ENCODE assay signal across 17 cellular contexts in genomic region chr21:44392916-44393315, GRCh38.
"Had no signal": no experiment of that assay in that cellular context is flagged by ENCODE, and none has a peak within 500 bp of the region (broad histone marks: within the 10 kb centered on the region; RNA-seq: fewer than 3 reads in every experiment).

No MANE protein-coding gene starts in this region.

- H3K9me3 Mint-ChIP-seq: activated naive CD8-positive, alpha-beta T cell treated with anti-CD3 and anti-CD28 coated beads, Interleukin-2, amount 50 U/mL, for 24 hours; activated T-helper 1 cell treated with anti-CD3 and anti-CD28 coated beads, Interleukin-12 subunit alpha, Interleukin-12 subunit beta, Interleukin-2, Interleukin-4 antibody, amounts not matched to agents 30 ng/mL and 10 ng/mL and 1 ng/mL, durations not matched to agents 14 hours and 24 hours and 36 hours; dendritic cell treated with granulocyte-macrophage colony-stimulating factor and Interleukin-4, amounts not matched to agents 40 ng/mL and 50 ng/mL, for 4 days; natural killer cell treated with Interleukin-12 subunit alpha and Interleukin-12 subunit beta and Interleukin-15 and Interleukin-18, amount 100 ng/mL, for 72 hours; stimulated activated effector memory CD8-positive, alpha-beta T cell treated with anti-CD3 and anti-CD28 coated beads, Interleukin-12 subunit alpha, Interleukin-12 subunit beta, amount 100 ng/mL, for 72 hours had no signal

- H3K4me3 Mint-ChIP-seq: activated CD4-positive, alpha-beta T cell treated with anti-CD3 and anti-CD28 coated beads, Interleukin-2, amount 10 ng/mL, durations not matched to agents 7 days and 5 days; activated naive CD4-positive, alpha-beta T cell treated with anti-CD3 and anti-CD28 coated beads for 36 hours; activated naive CD8-positive, alpha-beta T cell treated with anti-CD3 and anti-CD28 coated beads, Interleukin-2, amount 50 U/mL, for 24 hours; activated T-helper 1 cell treated with anti-CD3 and anti-CD28 coated beads, Interleukin-12 subunit alpha, Interleukin-12 subunit beta, Interleukin-2, Interleukin-4 antibody, amounts not matched to agents 30 ng/mL and 10 ng/mL and 1 ng/mL, durations not matched to agents 14 hours and 24 hours and 36 hours; dendritic cell treated with granulocyte-macrophage colony-stimulating factor and Interleukin-4, amounts not matched to agents 40 ng/mL and 50 ng/mL, for 4 days; natural killer cell treated with Interleukin-12 subunit alpha and Interleukin-12 subunit beta and Interleukin-15 and Interleukin-18, amount 100 ng/mL, for 72 hours; stimulated activated effector memory CD8-positive, alpha-beta T cell treated with anti-CD3 and anti-CD28 coated beads, Interleukin-12 subunit alpha, Interleukin-12 subunit beta, amount 100 ng/mL, for 72 hours had no signal

- H3K36me3 ChIP-seq: breast epithelium, right lobe of liver had no signal

- H3K4me1 ChIP-seq: breast epithelium, psoas muscle, right lobe of liver had no signal

- H3K4me1 Mint-ChIP-seq: activated naive CD8-positive, alpha-beta T cell treated with anti-CD3 and anti-CD28 coated beads, Interleukin-2, amount 50 U/mL, for 24 hours; stimulated activated effector memory CD8-positive, alpha-beta T cell treated with anti-CD3 and anti-CD28 coated beads, Interleukin-12 subunit alpha, Interleukin-12 subunit beta, amount 100 ng/mL, for 72 hours had no signal

- H3K27ac ChIP-seq: breast epithelium, psoas muscle, right lobe of liver, spleen had no signal

- H3K27ac Mint-ChIP-seq: activated CD4-positive, alpha-beta T cell treated with anti-CD3 and anti-CD28 coated beads, Interleukin-2, amount 10 ng/mL, durations not matched to agents 7 days and 5 days; activated naive CD4-positive, alpha-beta T cell treated with anti-CD3 and anti-CD28 coated beads for 36 hours; activated naive CD8-positive, alpha-beta T cell treated with anti-CD3 and anti-CD28 coated beads, Interleukin-2, amount 50 U/mL, for 24 hours; activated T-helper 1 cell treated with anti-CD3 and anti-CD28 coated beads, Interleukin-12 subunit alpha, Interleukin-12 subunit beta, Interleukin-2, Interleukin-4 antibody, amounts not matched to agents 30 ng/mL and 10 ng/mL and 1 ng/mL, durations not matched to agents 14 hours and 24 hours and 36 hours; natural killer cell treated with Interleukin-12 subunit alpha and Interleukin-12 subunit beta and Interleukin-15 and Interleukin-18, amount 100 ng/mL, for 72 hours; stimulated activated effector memory CD8-positive, alpha-beta T cell treated with anti-CD3 and anti-CD28 coated beads, Interleukin-12 subunit alpha, Interleukin-12 subunit beta, amount 100 ng/mL, for 72 hours had no signal

- H3K36me3 Mint-ChIP-seq: natural killer cell treated with Interleukin-12 subunit alpha and Interleukin-12 subunit beta and Interleukin-15 and Interleukin-18, amount 100 ng/mL, for 72 hours; stimulated activated effector memory CD8-positive, alpha-beta T cell treated with anti-CD3 and anti-CD28 coated beads, Interleukin-12 subunit alpha, Interleukin-12 subunit beta, amount 100 ng/mL, for 72 hours had no signal

- ATAC-seq: activated naive CD8-positive, alpha-beta T cell treated with anti-CD3 and anti-CD28 coated beads, Interleukin-2, amount 50 U/mL, for 24 hours; natural killer cell treated with Interleukin-12 subunit alpha and Interleukin-12 subunit beta and Interleukin-15 and Interleukin-18, amount 100 ng/mL, for 72 hours; psoas muscle; right lobe of liver; stimulated activated effector memory CD8-positive, alpha-beta T cell treated with anti-CD3 and anti-CD28 coated beads, Interleukin-12 subunit alpha, Interleukin-12 subunit beta, amount 100 ng/mL, for 72 hours had no signal

- H3K27me3 Mint-ChIP-seq: activated naive CD8-positive, alpha-beta T cell treated with anti-CD3 and anti-CD28 coated beads, Interleukin-2, amount 50 U/mL, for 24 hours; dendritic cell treated with granulocyte-macrophage colony-stimulating factor and Interleukin-4, amounts not matched to agents 40 ng/mL and 50 ng/mL, for 4 days; natural killer cell treated with Interleukin-12 subunit alpha and Interleukin-12 subunit beta and Interleukin-15 and Interleukin-18, amount 100 ng/mL, for 72 hours had no signal

- H3K9me3 ChIP-seq: psoas muscle, right lobe of liver had no signal

- H3K27me3 ChIP-seq: right lobe of liver, spleen had no signal

- DNase-seq: activated CD4-positive, alpha-beta T cell treated with anti-CD3 and anti-CD28 coated beads, Interleukin-2, amount 10 ng/mL, durations not matched to agents 7 days and 5 days; activated CD4-positive, CD25-positive, alpha-beta regulatory T cell; activated naive CD4-positive, alpha-beta T cell treated with anti-CD3 and anti-CD28 coated beads for 36 hours; activated naive CD8-positive, alpha-beta T cell treated with anti-CD3 and anti-CD28 coated beads, Interleukin-2, amount 50 U/mL, for 24 hours; effector memory CD4-positive, alpha-beta T cell; foreskin melanocyte; kidney glomerular epithelial cell; mesendoderm; nucleus accumbens; psoas muscle; spleen had no signal

- H3K4me3 ChIP-seq: breast epithelium, psoas muscle, right lobe of liver, spleen had no signal
